In the genomic region with DNA sequence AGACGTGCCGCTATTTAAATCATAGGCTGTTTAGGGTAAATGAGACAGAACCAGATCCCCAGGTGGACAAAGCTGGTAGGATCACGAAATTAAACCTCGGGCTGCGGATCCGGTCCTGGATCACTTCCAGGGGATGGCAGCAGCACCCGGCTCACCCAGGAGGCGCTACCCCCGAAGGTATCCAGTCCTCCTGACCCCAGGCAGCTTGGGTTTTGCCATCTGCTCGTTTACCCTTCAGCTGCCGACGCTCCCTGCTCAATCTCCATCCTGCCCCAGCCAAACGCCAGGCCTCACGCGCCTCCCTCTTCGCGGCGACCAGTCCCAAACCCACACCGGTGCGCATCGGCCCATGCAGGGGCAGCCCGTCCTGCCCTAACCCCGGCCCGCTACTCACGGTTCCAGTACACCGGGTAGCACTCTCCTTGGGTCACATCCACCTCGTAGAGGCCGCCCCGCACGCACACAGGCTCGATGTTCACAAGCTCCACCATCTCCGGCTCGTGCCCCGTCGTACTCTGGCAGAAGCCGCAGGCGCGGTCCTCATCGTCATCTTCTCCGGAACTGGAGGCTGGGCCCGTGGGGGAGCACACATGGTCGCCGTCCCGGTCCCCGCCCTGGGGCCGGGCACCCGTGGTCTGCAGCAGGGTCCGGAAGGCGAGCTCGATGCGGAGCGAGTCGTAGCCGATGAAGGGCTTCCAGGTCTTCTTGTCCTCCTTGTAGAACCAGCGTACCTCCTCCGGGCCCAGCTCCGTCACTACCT, we compare ENCODE assay signal across 7 cellular contexts. TPM values are rescaled to one million over a fixed set of nuclear protein-coding genes. Genes with fewer than 3 reads are reported as not detected.
DNase-seq lines count a peak whose midpoint lies in the region; ATAC-seq and TF ChIP-seq lines count a peak whose summit lies in the region.

No MANE protein-coding gene starts in this region.

- no peaks in the 10 kb centered on the region for H3K9me3 ChIP-seq in colonic mucosa

- H3K27me3 ChIP-seq in colonic mucosa: no peaks in the 10 kb centered on the region

- H3K9ac ChIP-seq in colonic mucosa (ENCODE audit: low read depth in 2 of 2, low read length in 2 of 2): peak overlapping the region; percentile 79 to 94

- DNase-seq in NCI-H2029 treated with DMSO at 0.1 percent for 48 hours (lab: John Stamatoyannopoulos, UW): peak; percentile 81
- DNase-seq in activated CD4-positive, alpha-beta T cell treated with anti-CD3 and anti-CD28 coated beads for 4 hours: peak; percentile 66 to 71
- DNase-seq in colonic mucosa: peak; percentile 59
- peak; percentile 64 for DNase-seq in left lobe of liver (ENCODE audit: low spot score)
- peak; percentile 67 for DNase-seq in stimulated activated CD4-positive, alpha-beta T cell treated with anti-CD3 and anti-CD28 coated beads, Interleukin-4, amount 100 ng/mL, for 24 hours

- H3K4me3 ChIP-seq in colonic mucosa: peak overlapping the region; percentile 71

- ATAC-seq in GM18498 (IDR thresholded peaks at IDR 0.05; ENCODE audit: unreplicated experiment): peak; percentile 22
- ATAC-seq in HG02852 (IDR thresholded peaks at IDR 0.05; ENCODE audit: unreplicated experiment): peak; percentile 25
- ATAC-seq in left lobe of liver: peak; percentile 61

- H3K36me3 ChIP-seq in colonic mucosa: no peaks in the 10 kb centered on the region

- intact Hi-C loops in colonic mucosa (cut with DNase I): no loop called here

- no peak for TF ChIP-seq CTCF in colonic mucosa (IDR thresholded peaks at IDR 0.05)

- peak overlapping the region; percentile 85 for H3K27ac ChIP-seq in colonic mucosa

- no peaks in the 10 kb centered on the region for H3K4me1 ChIP-seq in colonic mucosa

RNA-seq across cellular contexts. Expression of gene DDHD1, which starts 1.1 kb away (rescaled TPM):
- total RNA-seq in colonic mucosa (1 to 10 TPM; 7.5 TPM), left lobe of liver (3.3 TPM)

Comparison
In these comparisons a context has a peak if more than half of its experiments do, and no peak if none do; other contexts are left out.
1. Peak in every context shown above with its lines: DNase-seq, ATAC-seq, H3K4me3 ChIP-seq and H3K27ac ChIP-seq.